In the genomic region with DNA sequence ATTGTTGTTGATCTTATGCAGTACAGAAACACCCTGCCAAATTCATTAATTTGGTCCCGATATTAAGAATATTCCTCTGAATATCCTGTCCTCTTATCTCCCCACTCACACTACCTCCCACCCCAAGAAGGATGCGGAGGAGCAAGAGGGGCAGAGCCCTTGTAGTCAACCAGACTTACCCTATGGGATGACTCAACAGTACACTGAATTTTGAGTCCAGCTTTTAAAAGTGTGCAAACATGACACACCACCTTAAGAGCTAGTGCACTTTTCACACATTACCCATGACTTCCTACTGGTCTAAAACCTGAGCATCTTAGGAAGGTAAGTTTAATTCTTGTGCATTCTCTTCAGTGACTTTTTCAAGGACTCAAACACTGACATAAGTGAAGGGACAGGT, we compare ENCODE assay signal across 2 cellular contexts.
TF ChIP-seq lines count a peak whose summit lies in the region.

No MANE protein-coding gene starts in this region.

TF ChIP-seq in IMR-90, 13 proteins besides CTCF, POLR2A, EP300 and RAD21:
- TF ChIP-seq RFX5 (IDR thresholded peaks at IDR 0.05; ENCODE audit: low read depth, low read length): no peak
- TF ChIP-seq CEBPB (IDR thresholded peaks at IDR 0.05; ENCODE audit: low read depth, low read length): no peak
- TF ChIP-seq MXI1 (IDR thresholded peaks at IDR 0.05; ENCODE audit: borderline replicate concordance, low read depth, low read length): no peak
- no peak for TF ChIP-seq FOS (IDR thresholded peaks at IDR 0.05; ENCODE audit: low read depth, low read length)
- TF ChIP-seq, protein P1, sequence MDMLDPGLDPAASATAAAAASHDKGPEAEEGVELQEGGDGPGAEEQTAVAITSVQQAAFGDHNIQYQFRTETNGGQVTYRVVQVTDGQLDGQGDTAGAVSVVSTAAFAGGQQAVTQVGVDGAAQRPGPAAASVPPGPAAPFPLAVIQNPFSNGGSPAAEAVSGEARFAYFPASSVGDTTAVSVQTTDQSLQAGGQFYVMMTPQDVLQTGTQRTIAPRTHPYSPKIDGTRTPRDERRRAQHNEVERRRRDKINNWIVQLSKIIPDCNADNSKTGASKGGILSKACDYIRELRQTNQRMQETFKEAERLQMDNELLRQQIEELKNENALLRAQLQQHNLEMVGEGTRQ (IDR thresholded peaks at IDR 0.05; ENCODE audit: low read depth, low read length): no peak
- no peak for TF ChIP-seq BHLHE40 (IDR thresholded peaks at IDR 0.05; ENCODE audit: low read depth, low read length)
- TF ChIP-seq MAFK (IDR thresholded peaks at IDR 0.05; ENCODE audit: low read depth, low read length): no peak

TF ChIP-seq in GM12878, 131 proteins besides CTCF, POLR2A, EP300 and RAD21:
- TF ChIP-seq EZH2 (IDR thresholded peaks at IDR 0.05; ENCODE audit: borderline replicate concordance, control insufficient read depth, low read depth, low read length) (no peak), POLR2AphosphoS5 (IDR thresholded peaks at IDR 0.05; ENCODE audit: low read length) (0 out of 2 replicates have a peak, but pooled peaks have one; percentile 29), EED (IDR thresholded peaks at IDR 0.05; ENCODE audit: low read depth) (no peak), CREB1 (IDR thresholded peaks at IDR 0.05; ENCODE audit: low read depth) (no peak), CHD2 (IDR thresholded peaks at IDR 0.05; ENCODE audit: borderline replicate concordance, low read depth, low read length) (no peak)
- TF ChIP-seq, protein P2, sequence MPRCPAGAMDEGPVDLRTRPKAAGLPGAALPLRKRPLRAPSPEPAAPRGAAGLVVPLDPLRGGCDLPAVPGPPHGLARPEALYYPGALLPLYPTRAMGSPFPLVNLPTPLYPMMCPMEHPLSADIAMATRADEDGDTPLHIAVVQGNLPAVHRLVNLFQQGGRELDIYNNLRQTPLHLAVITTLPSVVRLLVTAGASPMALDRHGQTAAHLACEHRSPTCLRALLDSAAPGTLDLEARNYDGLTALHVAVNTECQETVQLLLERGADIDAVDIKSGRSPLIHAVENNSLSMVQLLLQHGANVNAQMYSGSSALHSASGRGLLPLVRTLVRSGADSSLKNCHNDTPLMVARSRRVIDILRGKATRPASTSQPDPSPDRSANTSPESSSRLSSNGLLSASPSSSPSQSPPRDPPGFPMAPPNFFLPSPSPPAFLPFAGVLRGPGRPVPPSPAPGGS (IDR thresholded peaks at IDR 0.05; ENCODE audit: borderline replicate concordance, insufficient read depth, low read depth, low read length, poor library complexity, severe bottlenecking): peak; percentile 43
- TF ChIP-seq, protein P3, sequence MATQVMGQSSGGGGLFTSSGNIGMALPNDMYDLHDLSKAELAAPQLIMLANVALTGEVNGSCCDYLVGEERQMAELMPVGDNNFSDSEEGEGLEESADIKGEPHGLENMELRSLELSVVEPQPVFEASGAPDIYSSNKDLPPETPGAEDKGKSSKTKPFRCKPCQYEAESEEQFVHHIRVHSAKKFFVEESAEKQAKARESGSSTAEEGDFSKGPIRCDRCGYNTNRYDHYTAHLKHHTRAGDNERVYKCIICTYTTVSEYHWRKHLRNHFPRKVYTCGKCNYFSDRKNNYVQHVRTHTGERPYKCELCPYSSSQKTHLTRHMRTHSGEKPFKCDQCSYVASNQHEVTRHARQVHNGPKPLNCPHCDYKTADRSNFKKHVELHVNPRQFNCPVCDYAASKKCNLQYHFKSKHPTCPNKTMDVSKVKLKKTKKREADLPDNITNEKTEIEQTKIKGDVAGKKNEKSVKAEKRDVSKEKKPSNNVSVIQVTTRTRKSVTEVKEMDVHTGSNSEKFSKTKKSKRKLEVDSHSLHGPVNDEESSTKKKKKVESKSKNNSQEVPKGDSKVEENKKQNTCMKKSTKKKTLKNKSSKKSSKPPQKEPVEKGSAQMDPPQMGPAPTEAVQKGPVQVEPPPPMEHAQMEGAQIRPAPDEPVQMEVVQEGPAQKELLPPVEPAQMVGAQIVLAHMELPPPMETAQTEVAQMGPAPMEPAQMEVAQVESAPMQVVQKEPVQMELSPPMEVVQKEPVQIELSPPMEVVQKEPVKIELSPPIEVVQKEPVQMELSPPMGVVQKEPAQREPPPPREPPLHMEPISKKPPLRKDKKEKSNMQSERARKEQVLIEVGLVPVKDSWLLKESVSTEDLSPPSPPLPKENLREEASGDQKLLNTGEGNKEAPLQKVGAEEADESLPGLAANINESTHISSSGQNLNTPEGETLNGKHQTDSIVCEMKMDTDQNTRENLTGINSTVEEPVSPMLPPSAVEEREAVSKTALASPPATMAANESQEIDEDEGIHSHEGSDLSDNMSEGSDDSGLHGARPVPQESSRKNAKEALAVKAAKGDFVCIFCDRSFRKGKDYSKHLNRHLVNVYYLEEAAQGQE (IDR thresholded peaks at IDR 0.05; ENCODE audit: low read depth, low read length): no peak
- TF ChIP-seq, protein P4, sequence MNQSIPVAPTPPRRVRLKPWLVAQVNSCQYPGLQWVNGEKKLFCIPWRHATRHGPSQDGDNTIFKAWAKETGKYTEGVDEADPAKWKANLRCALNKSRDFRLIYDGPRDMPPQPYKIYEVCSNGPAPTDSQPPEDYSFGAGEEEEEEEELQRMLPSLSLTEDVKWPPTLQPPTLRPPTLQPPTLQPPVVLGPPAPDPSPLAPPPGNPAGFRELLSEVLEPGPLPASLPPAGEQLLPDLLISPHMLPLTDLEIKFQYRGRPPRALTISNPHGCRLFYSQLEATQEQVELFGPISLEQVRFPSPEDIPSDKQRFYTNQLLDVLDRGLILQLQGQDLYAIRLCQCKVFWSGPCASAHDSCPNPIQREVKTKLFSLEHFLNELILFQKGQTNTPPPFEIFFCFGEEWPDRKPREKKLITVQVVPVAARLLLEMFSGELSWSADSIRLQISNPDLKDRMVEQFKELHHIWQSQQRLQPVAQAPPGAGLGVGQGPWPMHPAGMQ (IDR thresholded peaks at IDR 0.05; ENCODE audit: borderline replicate concordance): no peak
